ENCODE assay signal across 1 cellular context in the genomic region with DNA sequence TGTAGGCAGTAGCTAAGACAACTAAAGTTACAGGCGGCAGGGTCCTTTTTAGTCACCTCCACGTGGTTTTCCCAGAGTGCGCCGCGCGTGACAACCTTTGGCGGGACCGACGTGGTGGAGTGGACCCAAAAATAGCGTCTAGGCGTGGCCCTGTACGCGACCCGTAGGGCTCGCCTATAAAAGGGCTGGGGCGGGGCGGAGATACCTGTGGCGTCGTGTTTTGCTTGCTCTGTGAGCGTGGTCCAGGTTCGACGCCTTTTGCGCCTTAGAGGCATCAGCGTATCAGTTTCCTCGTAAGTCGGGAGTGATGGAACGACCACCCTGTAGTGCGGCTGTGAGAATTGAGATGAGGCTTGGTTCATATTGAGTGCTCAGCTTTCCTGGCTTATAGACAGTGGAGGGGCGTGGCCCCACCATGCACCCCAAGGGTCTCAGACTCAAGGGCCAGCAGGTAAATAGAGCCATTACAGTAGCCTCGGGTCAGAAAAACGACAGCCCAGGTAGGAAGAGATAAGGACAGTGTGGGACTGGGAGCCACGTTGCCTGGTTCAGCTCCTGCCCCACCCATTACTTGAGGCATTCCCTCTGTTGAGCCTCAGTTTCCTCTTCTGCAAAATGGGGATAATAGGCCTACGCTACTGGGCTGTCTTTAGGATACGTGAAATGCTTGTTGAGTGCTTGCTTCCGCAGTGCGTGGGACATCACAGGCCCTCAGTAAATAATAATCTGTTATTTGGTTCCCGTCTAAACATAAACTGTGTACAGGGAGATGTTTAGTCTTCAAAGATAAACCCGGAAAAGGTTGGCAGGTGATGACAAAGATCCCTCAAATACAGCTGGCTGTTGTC.
TF ChIP-seq lines count a peak whose summit lies in the region.

No MANE protein-coding gene starts in this region.

TF ChIP-seq in HepG2, 621 proteins besides CTCF, POLR2A, EP300 and RAD21 (continued from another document and continues in another):
- TF ChIP-seq, protein P1, sequence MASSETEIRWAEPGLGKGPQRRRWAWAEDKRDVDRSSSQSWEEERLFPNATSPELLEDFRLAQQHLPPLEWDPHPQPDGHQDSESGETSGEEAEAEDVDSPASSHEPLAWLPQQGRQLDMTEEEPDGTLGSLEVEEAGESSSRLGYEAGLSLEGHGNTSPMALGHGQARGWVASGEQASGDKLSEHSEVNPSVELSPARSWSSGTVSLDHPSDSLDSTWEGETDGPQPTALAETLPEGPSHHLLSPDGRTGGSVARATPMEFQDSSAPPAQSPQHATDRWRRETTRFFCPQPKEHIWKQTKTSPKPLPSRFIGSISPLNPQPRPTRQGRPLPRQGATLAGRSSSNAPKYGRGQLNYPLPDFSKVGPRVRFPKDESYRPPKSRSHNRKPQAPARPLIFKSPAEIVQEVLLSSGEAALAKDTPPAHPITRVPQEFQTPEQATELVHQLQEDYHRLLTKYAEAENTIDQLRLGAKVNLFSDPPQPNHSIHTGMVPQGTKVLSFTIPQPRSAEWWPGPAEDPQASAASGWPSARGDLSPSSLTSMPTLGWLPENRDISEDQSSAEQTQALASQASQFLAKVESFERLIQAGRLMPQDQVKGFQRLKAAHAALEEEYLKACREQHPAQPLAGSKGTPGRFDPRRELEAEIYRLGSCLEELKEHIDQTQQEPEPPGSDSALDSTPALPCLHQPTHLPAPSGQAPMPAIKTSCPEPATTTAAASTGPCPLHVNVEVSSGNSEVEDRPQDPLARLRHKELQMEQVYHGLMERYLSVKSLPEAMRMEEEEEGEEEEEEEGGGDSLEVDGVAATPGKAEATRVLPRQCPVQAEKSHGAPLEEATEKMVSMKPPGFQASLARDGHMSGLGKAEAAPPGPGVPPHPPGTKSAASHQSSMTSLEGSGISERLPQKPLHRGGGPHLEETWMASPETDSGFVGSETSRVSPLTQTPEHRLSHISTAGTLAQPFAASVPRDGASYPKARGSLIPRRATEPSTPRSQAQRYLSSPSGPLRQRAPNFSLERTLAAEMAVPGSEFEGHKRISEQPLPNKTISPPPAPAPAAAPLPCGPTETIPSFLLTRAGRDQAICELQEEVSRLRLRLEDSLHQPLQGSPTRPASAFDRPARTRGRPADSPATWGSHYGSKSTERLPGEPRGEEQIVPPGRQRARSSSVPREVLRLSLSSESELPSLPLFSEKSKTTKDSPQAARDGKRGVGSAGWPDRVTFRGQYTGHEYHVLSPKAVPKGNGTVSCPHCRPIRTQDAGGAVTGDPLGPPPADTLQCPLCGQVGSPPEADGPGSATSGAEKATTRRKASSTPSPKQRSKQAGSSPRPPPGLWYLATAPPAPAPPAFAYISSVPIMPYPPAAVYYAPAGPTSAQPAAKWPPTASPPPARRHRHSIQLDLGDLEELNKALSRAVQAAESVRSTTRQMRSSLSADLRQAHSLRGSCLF (CRISPR knock-in tag; IDR thresholded peaks at IDR 0.05; ENCODE audit: borderline replicate concordance), result no peak
- TF ChIP-seq GATA4 (IDR thresholded peaks at IDR 0.05; ENCODE audit: borderline replicate concordance, low read depth), result no peak
- TF ChIP-seq ZNF850 (CRISPR knock-in tag; conservative IDR thresholded peaks at IDR 0.05), result no peak
- TF ChIP-seq PAF1 (CRISPR knock-in tag; IDR thresholded peaks at IDR 0.05), result no peak
- peak; percentile 96 for TF ChIP-seq NFATC3 (CRISPR knock-in tag; IDR thresholded peaks at IDR 0.05)
- TF ChIP-seq, protein P2, sequence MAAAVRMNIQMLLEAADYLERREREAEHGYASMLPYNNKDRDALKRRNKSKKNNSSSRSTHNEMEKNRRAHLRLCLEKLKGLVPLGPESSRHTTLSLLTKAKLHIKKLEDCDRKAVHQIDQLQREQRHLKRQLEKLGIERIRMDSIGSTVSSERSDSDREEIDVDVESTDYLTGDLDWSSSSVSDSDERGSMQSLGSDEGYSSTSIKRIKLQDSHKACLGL (CRISPR knock-in tag; IDR thresholded peaks at IDR 0.05), result no peak
- TF ChIP-seq FOXA3 (CRISPR knock-in tag; IDR thresholded peaks at IDR 0.05), result no peak
- no peak for TF ChIP-seq SIX4 (CRISPR knock-in tag; IDR thresholded peaks at IDR 0.05)
- peak; percentile 99 for TF ChIP-seq ZBTB38 (CRISPR knock-in tag; IDR thresholded peaks at IDR 0.05)
- TF ChIP-seq, protein P3, sequence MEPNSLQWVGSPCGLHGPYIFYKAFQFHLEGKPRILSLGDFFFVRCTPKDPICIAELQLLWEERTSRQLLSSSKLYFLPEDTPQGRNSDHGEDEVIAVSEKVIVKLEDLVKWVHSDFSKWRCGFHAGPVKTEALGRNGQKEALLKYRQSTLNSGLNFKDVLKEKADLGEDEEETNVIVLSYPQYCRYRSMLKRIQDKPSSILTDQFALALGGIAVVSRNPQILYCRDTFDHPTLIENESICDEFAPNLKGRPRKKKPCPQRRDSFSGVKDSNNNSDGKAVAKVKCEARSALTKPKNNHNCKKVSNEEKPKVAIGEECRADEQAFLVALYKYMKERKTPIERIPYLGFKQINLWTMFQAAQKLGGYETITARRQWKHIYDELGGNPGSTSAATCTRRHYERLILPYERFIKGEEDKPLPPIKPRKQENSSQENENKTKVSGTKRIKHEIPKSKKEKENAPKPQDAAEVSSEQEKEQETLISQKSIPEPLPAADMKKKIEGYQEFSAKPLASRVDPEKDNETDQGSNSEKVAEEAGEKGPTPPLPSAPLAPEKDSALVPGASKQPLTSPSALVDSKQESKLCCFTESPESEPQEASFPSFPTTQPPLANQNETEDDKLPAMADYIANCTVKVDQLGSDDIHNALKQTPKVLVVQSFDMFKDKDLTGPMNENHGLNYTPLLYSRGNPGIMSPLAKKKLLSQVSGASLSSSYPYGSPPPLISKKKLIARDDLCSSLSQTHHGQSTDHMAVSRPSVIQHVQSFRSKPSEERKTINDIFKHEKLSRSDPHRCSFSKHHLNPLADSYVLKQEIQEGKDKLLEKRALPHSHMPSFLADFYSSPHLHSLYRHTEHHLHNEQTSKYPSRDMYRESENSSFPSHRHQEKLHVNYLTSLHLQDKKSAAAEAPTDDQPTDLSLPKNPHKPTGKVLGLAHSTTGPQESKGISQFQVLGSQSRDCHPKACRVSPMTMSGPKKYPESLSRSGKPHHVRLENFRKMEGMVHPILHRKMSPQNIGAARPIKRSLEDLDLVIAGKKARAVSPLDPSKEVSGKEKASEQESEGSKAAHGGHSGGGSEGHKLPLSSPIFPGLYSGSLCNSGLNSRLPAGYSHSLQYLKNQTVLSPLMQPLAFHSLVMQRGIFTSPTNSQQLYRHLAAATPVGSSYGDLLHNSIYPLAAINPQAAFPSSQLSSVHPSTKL (CRISPR knock-in tag; IDR thresholded peaks at IDR 0.05), result peak; percentile 14; the same call in 1 of the 2 replicates
- TF ChIP-seq ZNF180 (CRISPR knock-in tag; IDR thresholded peaks at IDR 0.05; ENCODE audit: borderline replicate concordance, low read depth), result no peak
- no peak for TF ChIP-seq MAFF (IDR thresholded peaks at IDR 0.05; ENCODE audit: low read depth, low read length)
- TF ChIP-seq SMAD3 (CRISPR knock-in tag; IDR thresholded peaks at IDR 0.05), result no peak
- no peak for TF ChIP-seq TP53 (CRISPR knock-in tag; conservative IDR thresholded peaks at IDR 0.05)
- peak; percentile 27; the same call in 1 of the 2 replicates for TF ChIP-seq HDAC2 (CRISPR knock-in tag; IDR thresholded peaks at IDR 0.05)
- TF ChIP-seq PRPF4 (IDR thresholded peaks at IDR 0.05; ENCODE audit: low read depth, low read length, poor library complexity, severe bottlenecking), result peak; percentile 89
- TF ChIP-seq ATF1 (CRISPR knock-in tag; IDR thresholded peaks at IDR 0.05), result no peak; the same call in 1 of the 2 replicates
- TF ChIP-seq ZNF839 (CRISPR knock-in tag; IDR thresholded peaks at IDR 0.05; ENCODE audit: borderline replicate concordance), result no peak
- no peak for TF ChIP-seq ZNF121 (CRISPR knock-in tag; IDR thresholded peaks at IDR 0.05)
- no peak for TF ChIP-seq CCDC6 (CRISPR knock-in tag; IDR thresholded peaks at IDR 0.05)
- TF ChIP-seq, protein P4, sequence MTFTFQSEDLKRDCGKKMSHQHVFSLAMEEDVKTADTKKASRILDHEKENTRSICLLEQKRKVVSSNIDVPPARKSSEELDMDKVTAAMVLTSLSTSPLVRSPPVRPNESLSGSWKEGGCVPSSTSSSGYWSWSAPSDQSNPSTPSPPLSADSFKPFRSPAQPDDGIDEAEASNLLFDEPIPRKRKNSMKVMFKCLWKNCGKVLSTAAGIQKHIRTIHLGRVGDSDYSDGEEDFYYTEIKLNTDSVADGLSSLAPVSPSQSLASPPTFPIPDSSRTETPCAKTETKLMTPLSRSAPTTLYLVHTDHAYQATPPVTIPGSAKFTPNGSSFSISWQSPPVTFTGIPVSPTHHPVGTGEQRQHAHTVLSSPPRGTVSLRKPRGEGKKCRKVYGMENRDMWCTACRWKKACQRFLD (CRISPR knock-in tag; IDR thresholded peaks at IDR 0.05; ENCODE audit: borderline replicate concordance), result peak; percentile 74; the same call in 1 of the 2 replicates
- TF ChIP-seq, protein P5, sequence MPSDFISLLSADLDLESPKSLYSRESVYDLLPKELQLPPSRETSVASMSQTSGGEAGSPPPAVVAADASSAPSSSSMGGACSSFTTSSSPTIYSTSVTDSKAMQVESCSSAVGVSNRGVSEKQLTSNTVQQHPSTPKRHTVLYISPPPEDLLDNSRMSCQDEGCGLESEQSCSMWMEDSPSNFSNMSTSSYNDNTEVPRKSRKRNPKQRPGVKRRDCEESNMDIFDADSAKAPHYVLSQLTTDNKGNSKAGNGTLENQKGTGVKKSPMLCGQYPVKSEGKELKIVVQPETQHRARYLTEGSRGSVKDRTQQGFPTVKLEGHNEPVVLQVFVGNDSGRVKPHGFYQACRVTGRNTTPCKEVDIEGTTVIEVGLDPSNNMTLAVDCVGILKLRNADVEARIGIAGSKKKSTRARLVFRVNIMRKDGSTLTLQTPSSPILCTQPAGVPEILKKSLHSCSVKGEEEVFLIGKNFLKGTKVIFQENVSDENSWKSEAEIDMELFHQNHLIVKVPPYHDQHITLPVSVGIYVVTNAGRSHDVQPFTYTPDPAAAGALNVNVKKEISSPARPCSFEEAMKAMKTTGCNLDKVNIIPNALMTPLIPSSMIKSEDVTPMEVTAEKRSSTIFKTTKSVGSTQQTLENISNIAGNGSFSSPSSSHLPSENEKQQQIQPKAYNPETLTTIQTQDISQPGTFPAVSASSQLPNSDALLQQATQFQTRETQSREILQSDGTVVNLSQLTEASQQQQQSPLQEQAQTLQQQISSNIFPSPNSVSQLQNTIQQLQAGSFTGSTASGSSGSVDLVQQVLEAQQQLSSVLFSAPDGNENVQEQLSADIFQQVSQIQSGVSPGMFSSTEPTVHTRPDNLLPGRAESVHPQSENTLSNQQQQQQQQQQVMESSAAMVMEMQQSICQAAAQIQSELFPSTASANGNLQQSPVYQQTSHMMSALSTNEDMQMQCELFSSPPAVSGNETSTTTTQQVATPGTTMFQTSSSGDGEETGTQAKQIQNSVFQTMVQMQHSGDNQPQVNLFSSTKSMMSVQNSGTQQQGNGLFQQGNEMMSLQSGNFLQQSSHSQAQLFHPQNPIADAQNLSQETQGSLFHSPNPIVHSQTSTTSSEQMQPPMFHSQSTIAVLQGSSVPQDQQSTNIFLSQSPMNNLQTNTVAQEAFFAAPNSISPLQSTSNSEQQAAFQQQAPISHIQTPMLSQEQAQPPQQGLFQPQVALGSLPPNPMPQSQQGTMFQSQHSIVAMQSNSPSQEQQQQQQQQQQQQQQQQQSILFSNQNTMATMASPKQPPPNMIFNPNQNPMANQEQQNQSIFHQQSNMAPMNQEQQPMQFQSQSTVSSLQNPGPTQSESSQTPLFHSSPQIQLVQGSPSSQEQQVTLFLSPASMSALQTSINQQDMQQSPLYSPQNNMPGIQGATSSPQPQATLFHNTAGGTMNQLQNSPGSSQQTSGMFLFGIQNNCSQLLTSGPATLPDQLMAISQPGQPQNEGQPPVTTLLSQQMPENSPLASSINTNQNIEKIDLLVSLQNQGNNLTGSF (CRISPR knock-in tag; IDR thresholded peaks at IDR 0.05), result peak; percentile 65; the same call in 1 of the 2 replicates
- no peak for TF ChIP-seq POLR2AphosphoS2 (IDR thresholded peaks at IDR 0.05; ENCODE audit: low read depth, low read length)
- peak; percentile 79; the same call in 1 of the 2 replicates for TF ChIP-seq ZNF790 (CRISPR knock-in tag; IDR thresholded peaks at IDR 0.05; ENCODE audit: borderline replicate concordance)
- no peak for TF ChIP-seq MAF1 (CRISPR knock-in tag; IDR thresholded peaks at IDR 0.05; ENCODE audit: borderline replicate concordance)
- peak; percentile 96; the same call in 1 of the 2 replicates for TF ChIP-seq ZNF605 (CRISPR knock-in tag; IDR thresholded peaks at IDR 0.05)
- TF ChIP-seq, protein P6, sequence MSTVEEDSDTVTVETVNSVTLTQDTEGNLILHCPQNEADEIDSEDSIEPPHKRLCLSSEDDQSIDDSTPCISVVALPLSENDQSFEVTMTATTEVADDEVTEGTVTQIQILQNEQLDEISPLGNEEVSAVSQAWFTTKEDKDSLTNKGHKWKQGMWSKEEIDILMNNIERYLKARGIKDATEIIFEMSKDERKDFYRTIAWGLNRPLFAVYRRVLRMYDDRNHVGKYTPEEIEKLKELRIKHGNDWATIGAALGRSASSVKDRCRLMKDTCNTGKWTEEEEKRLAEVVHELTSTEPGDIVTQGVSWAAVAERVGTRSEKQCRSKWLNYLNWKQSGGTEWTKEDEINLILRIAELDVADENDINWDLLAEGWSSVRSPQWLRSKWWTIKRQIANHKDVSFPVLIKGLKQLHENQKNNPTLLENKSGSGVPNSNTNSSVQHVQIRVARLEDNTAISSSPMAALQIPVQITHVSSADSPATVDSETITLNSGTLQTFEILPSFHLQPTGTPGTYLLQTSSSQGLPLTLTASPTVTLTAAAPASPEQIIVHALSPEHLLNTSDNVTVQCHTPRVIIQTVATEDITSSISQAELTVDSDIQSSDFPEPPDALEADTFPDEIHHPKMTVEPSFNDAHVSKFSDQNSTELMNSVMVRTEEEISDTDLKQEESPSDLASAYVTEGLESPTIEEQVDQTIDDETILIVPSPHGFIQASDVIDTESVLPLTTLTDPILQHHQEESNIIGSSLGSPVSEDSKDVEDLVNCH (CRISPR knock-in tag; IDR thresholded peaks at IDR 0.05), result no peak; the same call in 1 of the 2 replicates
- no peak for TF ChIP-seq ZNF34 (CRISPR knock-in tag; IDR thresholded peaks at IDR 0.05; ENCODE audit: borderline replicate concordance)
- TF ChIP-seq, protein P7, sequence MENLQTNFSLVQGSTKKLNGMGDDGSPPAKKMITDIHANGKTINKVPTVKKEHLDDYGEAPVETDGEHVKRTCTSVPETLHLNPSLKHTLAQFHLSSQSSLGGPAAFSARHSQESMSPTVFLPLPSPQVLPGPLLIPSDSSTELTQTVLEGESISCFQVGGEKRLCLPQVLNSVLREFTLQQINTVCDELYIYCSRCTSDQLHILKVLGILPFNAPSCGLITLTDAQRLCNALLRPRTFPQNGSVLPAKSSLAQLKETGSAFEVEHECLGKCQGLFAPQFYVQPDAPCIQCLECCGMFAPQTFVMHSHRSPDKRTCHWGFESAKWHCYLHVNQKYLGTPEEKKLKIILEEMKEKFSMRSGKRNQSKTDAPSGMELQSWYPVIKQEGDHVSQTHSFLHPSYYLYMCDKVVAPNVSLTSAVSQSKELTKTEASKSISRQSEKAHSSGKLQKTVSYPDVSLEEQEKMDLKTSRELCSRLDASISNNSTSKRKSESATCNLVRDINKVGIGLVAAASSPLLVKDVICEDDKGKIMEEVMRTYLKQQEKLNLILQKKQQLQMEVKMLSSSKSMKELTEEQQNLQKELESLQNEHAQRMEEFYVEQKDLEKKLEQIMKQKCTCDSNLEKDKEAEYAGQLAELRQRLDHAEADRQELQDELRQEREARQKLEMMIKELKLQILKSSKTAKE (CRISPR knock-in tag; IDR thresholded peaks at IDR 0.05; ENCODE audit: borderline replicate concordance), result no peak
- no peak for TF ChIP-seq MAZ (IDR thresholded peaks at IDR 0.05; ENCODE audit: borderline replicate concordance, low read depth, low read length)
- TF ChIP-seq MAZ (CRISPR knock-in tag; IDR thresholded peaks at IDR 0.05; ENCODE audit: low read depth), result 0 out of 2 replicates have a peak, but pooled peaks have one; percentile 23
- TF ChIP-seq ZNF496 (CRISPR knock-in tag; IDR thresholded peaks at IDR 0.05; ENCODE audit: insufficient replicate concordance), result no peak
